Comparison of ENCODE assay signal across 10 cellular contexts in genomic region chr6:36598326-36598725, GRCh38. TPM values are rescaled to one million over a fixed set of nuclear protein-coding genes. Genes with fewer than 3 reads are reported as not detected.
A peak's percentile ranks its signal among the peaks of the same experiment; 100 is the strongest.
DNase-seq lines count a peak whose midpoint lies in the region; ATAC-seq and TF ChIP-seq lines count a peak whose summit lies in the region.
"Had no signal": no experiment of that assay in that cellular context is flagged by ENCODE, and none has a peak within 500 bp of the region (broad histone marks: within the 10 kb centered on the region; RNA-seq: fewer than 3 reads in every experiment).

No MANE protein-coding gene starts in this region.

- ATAC-seq in activated CD8-positive, alpha-beta T cell treated with anti-CD3 and anti-CD28 coated beads, Interleukin-2, amount 10 ng/mL, durations not matched to agents 7 days and 5 days = no peak
- no peak for ATAC-seq in GM19467 (IDR thresholded peaks at IDR 0.05; ENCODE audit: unreplicated experiment)

- H3K4me2 ChIP-seq in smooth muscle cell = peak overlapping the region; percentile 100

- 54% methylated on average over 9 of the region's 9 CpGs for WGBS in smooth muscle cell (ENCODE audit: low lambda C conversion rate)

- no peaks in the 10 kb centered on the region for H3K27me3 ChIP-seq in smooth muscle cell (ENCODE audit: low read depth)

- peaks cover 41% of the 10 kb centered on the region for H3K36me3 ChIP-seq in smooth muscle cell (ENCODE audit: low read depth)

- no peak overlapping the region for H2AFZ ChIP-seq in smooth muscle cell (ENCODE audit: low read depth)

- DNase-seq in HFFc6 (no peak), smooth muscle cell (lab: John Stamatoyannopoulos, UW; ENCODE audit: unreplicated experiment) (no peak), NCI-H2227 (lab: John Stamatoyannopoulos, UW; ENCODE audit: unreplicated experiment) (no peak), substantia nigra (lab: John Stamatoyannopoulos, UW) (no peak), NCI-H1105 treated with DMSO at 0.1 percent for 48 hours (lab: John Stamatoyannopoulos, UW) (no peak)
- no peak for DNase-seq in activated CD8-positive, alpha-beta T cell treated with anti-CD3 and anti-CD28 coated beads, Interleukin-2, amount 10 ng/mL, durations not matched to agents 7 days and 5 days
- DNase-seq: NCI-H2227 treated with DMSO at 0.1 percent for 48 hours, retina had no signal

- peaks cover 69% of the 10 kb centered on the region for H3K4me1 Mint-ChIP-seq in HFFc6 (ENCODE audit: low read depth)
- H3K4me1 Mint-ChIP-seq in activated CD8-positive, alpha-beta T cell treated with anti-CD3 and anti-CD28 coated beads, Interleukin-2, amount 10 ng/mL, durations not matched to agents 7 days and 5 days (ENCODE audit: low read depth) = peaks cover 51% of the 10 kb centered on the region

- H3K9me3 ChIP-seq in iPS-18c (ENCODE audit: control insufficient read depth, insufficient read depth, low read length) (peaks cover 3% of the 10 kb centered on the region), smooth muscle cell (replicated peaks; ENCODE audit: low read depth) (no peaks in the 10 kb centered on the region)

- CTCF ChIA-PET in activated CD8-positive, alpha-beta T cell treated with anti-CD3 and anti-CD28 coated beads, Interleukin-2, amount 10 ng/mL, durations not matched to agents 7 days and 5 days (lab: Charles Lee) = interaction anchor here (0.8 to 3.2 kb wide), 8 partner anchors 9 to 277 kb away, joined by 3 to 15 read pairs (median 4); partner anchors contain the start of genes CDKN1A and PPIL1

- H4K20me1 ChIP-seq in smooth muscle cell (ENCODE audit: low read depth) = peaks cover 90% of the 10 kb centered on the region

- H3K4me3 Mint-ChIP-seq in HFFc6 = peak overlapping the region; percentile 96
- H3K4me3 Mint-ChIP-seq in activated CD8-positive, alpha-beta T cell treated with anti-CD3 and anti-CD28 coated beads, Interleukin-2, amount 10 ng/mL, durations not matched to agents 7 days and 5 days = peak overlapping the region; percentile 90

- peak overlapping the region; percentile 67 for H3K27ac ChIP-seq in smooth muscle cell (ENCODE audit: low read depth)
- no peak overlapping the region for H3K27ac ChIP-seq in substantia nigra (ENCODE audit: low read depth, low read length, poor library complexity, severe bottlenecking)

- peaks cover 23% of the 10 kb centered on the region for H3K9me3 Mint-ChIP-seq in HFFc6
- no peaks in the 10 kb centered on the region for H3K9me3 Mint-ChIP-seq in activated CD8-positive, alpha-beta T cell treated with anti-CD3 and anti-CD28 coated beads, Interleukin-2, amount 10 ng/mL, durations not matched to agents 7 days and 5 days (ENCODE audit: insufficient read depth)

- H3K27ac Mint-ChIP-seq in HFFc6 = peak overlapping the region; percentile 75
- H3K27ac Mint-ChIP-seq in activated CD8-positive, alpha-beta T cell treated with anti-CD3 and anti-CD28 coated beads, Interleukin-2, amount 10 ng/mL, durations not matched to agents 7 days and 5 days = peak overlapping the region; percentile 79

- TF ChIP-seq CTCF in HFFc6 (IDR thresholded peaks at IDR 0.05) = no peak
- no peak for TF ChIP-seq CTCF in smooth muscle cell (IDR thresholded peaks at IDR 0.05; ENCODE audit: borderline replicate concordance, insufficient read depth, poor library complexity, severe bottlenecking)

- POLR2A ChIA-PET in activated CD8-positive, alpha-beta T cell treated with anti-CD3 and anti-CD28 coated beads, Interleukin-2, amount 10 ng/mL, durations not matched to agents 7 days and 5 days (lab: Charles Lee) = interaction anchor here (1.0 to 8.8 kb wide), 10 partner anchors 8 to 573 kb away, joined by 3 to 109 read pairs (median 5); no protein-coding TSS in a partner anchor

- H3K4me3 ChIP-seq in iPS-18c (ENCODE audit: insufficient read depth, low read depth, low read length) (peak overlapping the region; percentile 86; the same call in 1 of the 2 replicates), smooth muscle cell (peak overlapping the region; percentile 100)

- H3K4me1 ChIP-seq in smooth muscle cell (ENCODE audit: low read depth) = peaks cover 55% of the 10 kb centered on the region

- peaks cover 79% of the 10 kb centered on the region for H3K36me3 Mint-ChIP-seq in HFFc6 (ENCODE audit: low read depth)
- H3K36me3 Mint-ChIP-seq in activated CD8-positive, alpha-beta T cell treated with anti-CD3 and anti-CD28 coated beads, Interleukin-2, amount 10 ng/mL, durations not matched to agents 7 days and 5 days (ENCODE audit: low read depth) = peaks cover 89% of the 10 kb centered on the region

- peak overlapping the region; percentile 99 for H3K9ac ChIP-seq in smooth muscle cell (ENCODE audit: low read depth)

- H3K79me2 ChIP-seq in smooth muscle cell (ENCODE audit: low read depth) = peaks cover 91% of the 10 kb centered on the region

- H3K27me3 Mint-ChIP-seq in HFFc6 (ENCODE audit: insufficient read depth) = peaks cover 21% of the 10 kb centered on the region
- H3K27me3 Mint-ChIP-seq in activated CD8-positive, alpha-beta T cell treated with anti-CD3 and anti-CD28 coated beads, Interleukin-2, amount 10 ng/mL, durations not matched to agents 7 days and 5 days (ENCODE audit: low read depth) = no peaks in the 10 kb centered on the region

- peaks cover 67% of the 10 kb centered on the region for H3F3A ChIP-seq in smooth muscle cell (ENCODE audit: low read depth)

RNA-seq across cellular contexts. Expression of gene SRSF3, which starts 4.2 kb away (rescaled TPM):
- total RNA-seq in HFFc6 (2021; fragmentation: NEBNext Ultra II Directional; extraction: Animal tissue kit (Norgen Biotek cat#: 25700)) = 100 to 1,000 TPM; 257 to 368 (median 330) TPM
- total RNA-seq in activated CD8-positive, alpha-beta T cell treated with anti-CD3 and anti-CD28 coated beads, Interleukin-2, amount 10 ng/mL, durations not matched to agents 7 days and 5 days = 100 to 1,000 TPM; 482 to 509 TPM
- total RNA-seq in smooth muscle cell = 158 and 178 TPM in 2 replicates
- 163 and 179 TPM in 2 replicates for polyA plus RNA-seq in smooth muscle cell

RNA-seq across cellular contexts. Expression of gene STK38, which starts 51.0 kb away (rescaled TPM):
- total RNA-seq in HFFc6 (2021; fragmentation: NEBNext Ultra II Directional; extraction: Animal tissue kit (Norgen Biotek cat#: 25700)) = 10 to 100 TPM; 37.4 to 44.9 (median 41.9) TPM
- 10 to 100 TPM; 53.5 to 54.4 TPM for total RNA-seq in activated CD8-positive, alpha-beta T cell treated with anti-CD3 and anti-CD28 coated beads, Interleukin-2, amount 10 ng/mL, durations not matched to agents 7 days and 5 days
- total RNA-seq in smooth muscle cell = 34.6 and 38.3 TPM in 2 replicates
- polyA plus RNA-seq in smooth muscle cell = 30.8 and 34.5 TPM in 2 replicates
